In genomic region chr2:143841935-143842334, GRCh38 we compare ENCODE assay signal across 15 cellular contexts.
DNase-seq lines count a peak whose midpoint lies in the region; ATAC-seq and TF ChIP-seq lines count a peak whose summit lies in the region.
"Had no signal": no experiment of that assay in that cellular context is flagged by ENCODE, and none has a peak within 500 bp of the region (broad histone marks: within the 10 kb centered on the region; RNA-seq: fewer than 3 reads in every experiment).

No MANE protein-coding gene starts in this region.

- H3K79me2 ChIP-seq in OCI-LY1 (ENCODE audit: insufficient read depth, low read length) (no peaks in the 10 kb centered on the region), neural cell (replicated peaks; ENCODE audit: insufficient read depth, low read length) (no peaks in the 10 kb centered on the region)

- H3K27me3 ChIP-seq in OCI-LY1 (ENCODE audit: insufficient read depth, low read length) (no peaks in the 10 kb centered on the region), endodermal cell (ENCODE audit: control insufficient read depth, insufficient read depth, low read length, poor library complexity, severe bottlenecking) (no peaks in the 10 kb centered on the region), neural cell (ENCODE audit: insufficient read depth, low read depth, low read length) (no peaks in the 10 kb centered on the region)
- H3K27me3 ChIP-seq: MG63, tibial artery had no signal

- H3K36me3 ChIP-seq in OCI-LY1 (ENCODE audit: insufficient read depth, low read length) (no peaks in the 10 kb centered on the region), endodermal cell (ENCODE audit: control insufficient read depth, insufficient read depth, low read length) (no peaks in the 10 kb centered on the region), neural cell (ENCODE audit: insufficient read depth, low read length) (no peaks in the 10 kb centered on the region)
- H3K36me3 ChIP-seq: MG63, tibial artery had no signal

- H2AFZ ChIP-seq in OCI-LY1 (ENCODE audit: low read length) (no peak overlapping the region), neural cell (ENCODE audit: low read depth, low read length) (no peak overlapping the region)

- WGBS in endodermal cell (ENCODE audit: insufficient coverage in 1 of 2, insufficient read length in 1 of 2), 2 experiments, result 92 to 93% methylated on average over 4 of the region's 4 CpGs

- H3K9ac ChIP-seq in OCI-LY1 (ENCODE audit: low read length), result no peak overlapping the region
- H3K9ac ChIP-seq in endodermal cell (ENCODE audit: extremely low read depth, low read length, poor library complexity, severe bottlenecking), result no peak overlapping the region
- H3K9ac ChIP-seq in neural cell (ENCODE audit: low read length), result no peak overlapping the region

- no peak overlapping the region for H3K27ac ChIP-seq in OCI-LY1 (ENCODE audit: low read depth, low read length, poor library complexity, severe bottlenecking)
- H3K27ac ChIP-seq in endodermal cell (ENCODE audit: low read depth, low read length), result no peak overlapping the region
- H3K27ac ChIP-seq in neural cell (ENCODE audit: low read length), result no peak overlapping the region
- H3K27ac ChIP-seq: 22Rv1, tibial artery had no signal

- H3K9me3 ChIP-seq in OCI-LY1 (ENCODE audit: low read length) (no peaks in the 10 kb centered on the region), endodermal cell (ENCODE audit: control insufficient read depth, low read length) (no peaks in the 10 kb centered on the region), neural cell (ENCODE audit: low read length) (peaks cover 3% of the 10 kb centered on the region)
- H3K9me3 ChIP-seq: MG63, tibial artery had no signal

- no peaks in the 10 kb centered on the region for H3F3A ChIP-seq in OCI-LY1 (ENCODE audit: insufficient read depth, low read length)
- no peaks in the 10 kb centered on the region for H3F3A ChIP-seq in neural cell (ENCODE audit: insufficient read depth, low read length, poor library complexity, severe bottlenecking)

- H3K27ac Mint-ChIP-seq in endodermal cell, result no peak overlapping the region
- H3K27ac Mint-ChIP-seq: brain had no signal

- H3K4me1 ChIP-seq in OCI-LY1 (ENCODE audit: insufficient read depth, low read length, severe bottlenecking) (no peaks in the 10 kb centered on the region), endodermal cell (ENCODE audit: control insufficient read depth, insufficient read depth, low read length) (no peaks in the 10 kb centered on the region)
- H3K4me1 ChIP-seq: tibial artery had no signal

- peaks cover 2% of the 10 kb centered on the region for H3K27me3 Mint-ChIP-seq in endodermal cell (ENCODE audit: insufficient read depth)
- H3K27me3 Mint-ChIP-seq: brain had no signal

- H3K9me3 Mint-ChIP-seq in endodermal cell, result no peaks in the 10 kb centered on the region

- peak; percentile 33 for TF ChIP-seq RAD21 in neural cell (conservative IDR thresholded peaks at IDR 0.05)

- no peak for TF ChIP-seq EP300 in neural cell (conservative IDR thresholded peaks at IDR 0.05; ENCODE audit: poor library complexity, severe bottlenecking)

- H3K4me2 ChIP-seq in OCI-LY1 (ENCODE audit: low read length) (no peak overlapping the region), neural cell (ENCODE audit: low read length) (no peak overlapping the region)

- no peaks in the 10 kb centered on the region for H3K36me3 Mint-ChIP-seq in endodermal cell (ENCODE audit: low read depth)
- H3K36me3 Mint-ChIP-seq: brain had no signal

- DNase-seq in DMS 273 (lab: John Stamatoyannopoulos, UW; ENCODE audit: unreplicated experiment) (peak; percentile 13), DMS 273 treated with DMSO at 0.1 percent for 48 hours (lab: John Stamatoyannopoulos, UW) (no peak), endodermal cell (no peak), foreskin melanocyte (no peak), D341Med (ENCODE audit: low spot score) (no peak)
- DNase-seq: activated CD4-positive, alpha-beta T cell treated with anti-CD3 and anti-CD28 coated beads for 48 hours; left colon; MG63; NCI-H510A treated with DMSO at 0.1 percent for 48 hours; tibial artery had no signal

- ATAC-seq in GM18867 (IDR thresholded peaks at IDR 0.05; ENCODE audit: unreplicated experiment), result no peak
- ATAC-seq: left colon had no signal

- H3K4me3 ChIP-seq in OCI-LY1 (ENCODE audit: low read depth, low read length, poor library complexity, severe bottlenecking) (no peak overlapping the region), endodermal cell (ENCODE audit: low read length) (no peak overlapping the region), neural cell (ENCODE audit: low read length) (no peak overlapping the region)
- H3K4me3 ChIP-seq: MG63, tibial artery had no signal

- H3K9me2 ChIP-seq in OCI-LY1 (ENCODE audit: low read depth, low read length) (no peaks in the 10 kb centered on the region), neural cell (ENCODE audit: insufficient read depth, low read length) (no peaks in the 10 kb centered on the region)

- H3K4me3 Mint-ChIP-seq in endodermal cell, result no peak overlapping the region
- H3K4me3 Mint-ChIP-seq: brain had no signal

- TF ChIP-seq CTCF in OCI-LY1 (IDR thresholded peaks at IDR 0.05; ENCODE audit: low read length) (peak; percentile 50), endodermal cell (conservative IDR thresholded peaks at IDR 0.05) (peak; percentile 51), neural cell (IDR thresholded peaks at IDR 0.05; ENCODE audit: poor library complexity, severe bottlenecking) (peak; percentile 34)

- no peaks in the 10 kb centered on the region for H3K4me1 Mint-ChIP-seq in endodermal cell

- H4K20me1 ChIP-seq in OCI-LY1 (ENCODE audit: insufficient read depth, low read length) (no peaks in the 10 kb centered on the region), neural cell (ENCODE audit: insufficient read depth) (no peaks in the 10 kb centered on the region)

TF ChIP-seq in neural cell, 6 proteins besides CTCF, POLR2A, EP300 and RAD21:
- TF ChIP-seq SMC3 (conservative IDR thresholded peaks at IDR 0.05; ENCODE audit: poor library complexity) (no peak), POLR2AphosphoS5 (IDR thresholded peaks at IDR 0.05) (no peak), MXI1 (conservative IDR thresholded peaks at IDR 0.05; ENCODE audit: poor library complexity, severe bottlenecking) (no peak), EZH2 (IDR thresholded peaks at IDR 0.05; ENCODE audit: borderline replicate concordance, insufficient read depth, low read length, poor library complexity, severe bottlenecking) (no peak), TAF1 (IDR thresholded peaks at IDR 0.05; ENCODE audit: low read depth) (no peak)
- TF ChIP-seq, protein P1, sequence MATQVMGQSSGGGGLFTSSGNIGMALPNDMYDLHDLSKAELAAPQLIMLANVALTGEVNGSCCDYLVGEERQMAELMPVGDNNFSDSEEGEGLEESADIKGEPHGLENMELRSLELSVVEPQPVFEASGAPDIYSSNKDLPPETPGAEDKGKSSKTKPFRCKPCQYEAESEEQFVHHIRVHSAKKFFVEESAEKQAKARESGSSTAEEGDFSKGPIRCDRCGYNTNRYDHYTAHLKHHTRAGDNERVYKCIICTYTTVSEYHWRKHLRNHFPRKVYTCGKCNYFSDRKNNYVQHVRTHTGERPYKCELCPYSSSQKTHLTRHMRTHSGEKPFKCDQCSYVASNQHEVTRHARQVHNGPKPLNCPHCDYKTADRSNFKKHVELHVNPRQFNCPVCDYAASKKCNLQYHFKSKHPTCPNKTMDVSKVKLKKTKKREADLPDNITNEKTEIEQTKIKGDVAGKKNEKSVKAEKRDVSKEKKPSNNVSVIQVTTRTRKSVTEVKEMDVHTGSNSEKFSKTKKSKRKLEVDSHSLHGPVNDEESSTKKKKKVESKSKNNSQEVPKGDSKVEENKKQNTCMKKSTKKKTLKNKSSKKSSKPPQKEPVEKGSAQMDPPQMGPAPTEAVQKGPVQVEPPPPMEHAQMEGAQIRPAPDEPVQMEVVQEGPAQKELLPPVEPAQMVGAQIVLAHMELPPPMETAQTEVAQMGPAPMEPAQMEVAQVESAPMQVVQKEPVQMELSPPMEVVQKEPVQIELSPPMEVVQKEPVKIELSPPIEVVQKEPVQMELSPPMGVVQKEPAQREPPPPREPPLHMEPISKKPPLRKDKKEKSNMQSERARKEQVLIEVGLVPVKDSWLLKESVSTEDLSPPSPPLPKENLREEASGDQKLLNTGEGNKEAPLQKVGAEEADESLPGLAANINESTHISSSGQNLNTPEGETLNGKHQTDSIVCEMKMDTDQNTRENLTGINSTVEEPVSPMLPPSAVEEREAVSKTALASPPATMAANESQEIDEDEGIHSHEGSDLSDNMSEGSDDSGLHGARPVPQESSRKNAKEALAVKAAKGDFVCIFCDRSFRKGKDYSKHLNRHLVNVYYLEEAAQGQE (IDR thresholded peaks at IDR 0.05; ENCODE audit: borderline replicate concordance), result no peak
